26 cellular contexts compared by ENCODE assay signal in the genomic region with DNA sequence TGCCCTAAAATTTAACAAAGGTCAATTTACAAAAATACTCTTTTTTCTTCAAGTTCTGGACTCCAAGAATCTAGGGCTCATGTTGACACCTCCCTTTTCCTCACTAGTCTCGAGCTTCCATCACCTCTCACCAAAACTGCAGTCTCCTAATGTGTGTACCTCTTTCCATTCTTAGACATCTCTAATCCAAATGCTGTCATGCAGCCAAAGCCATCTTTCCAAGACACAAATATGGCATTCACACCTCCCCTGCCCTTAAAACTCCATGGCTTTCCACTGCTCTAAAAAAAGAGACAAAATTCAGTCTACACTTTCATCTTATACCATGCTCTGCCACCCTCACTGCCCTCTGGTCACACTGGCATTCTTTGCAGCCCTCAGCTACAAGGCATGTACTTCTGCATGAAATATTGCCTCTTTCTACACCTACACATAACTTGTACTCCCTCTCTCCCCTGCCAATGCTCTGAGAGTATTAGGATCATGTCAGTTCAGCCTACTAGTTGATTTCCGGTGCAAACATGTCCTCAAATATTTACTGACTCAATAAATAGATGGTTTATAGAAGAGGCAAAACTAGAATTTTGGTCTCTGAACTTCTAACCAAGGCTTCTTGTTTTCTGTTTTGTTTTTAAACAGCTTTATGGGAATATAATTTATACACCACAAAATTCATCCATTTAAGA. TPM values are rescaled to one million over a fixed set of nuclear protein-coding genes. Genes with fewer than 3 reads are reported as not detected.
DNase-seq lines count a peak whose midpoint lies in the region; ATAC-seq, FAIRE-seq and TF ChIP-seq lines count a peak whose summit lies in the region.
"Had no signal": no experiment of that assay in that cellular context is flagged by ENCODE, and none has a peak within 500 bp of the region (broad histone marks: within the 10 kb centered on the region; RNA-seq: fewer than 3 reads in every experiment).

No MANE protein-coding gene starts in this region.

- no peak for ATAC-seq in CD4-positive, CD25-positive, alpha-beta regulatory T cell (ENCODE audit: low read depth in 2 of 2)
- no peak for ATAC-seq in T-helper 17 cell
- ATAC-seq in HG03565 (IDR thresholded peaks at IDR 0.05; ENCODE audit: unreplicated experiment): no peak
- ATAC-seq: gastrocnemius medialis had no signal

- no peaks in the 10 kb centered on the region for H3K79me2 ChIP-seq in keratinocyte (ENCODE audit: control insufficient read depth, insufficient read depth, low read length)

- no peaks in the 10 kb centered on the region for H3K9me1 ChIP-seq in keratinocyte (ENCODE audit: control insufficient read depth, extremely low read depth, insufficient read depth, low read length)

- no peaks in the 10 kb centered on the region for H3K27me3 ChIP-seq in CD4-positive, CD25-positive, alpha-beta regulatory T cell (ENCODE audit: control insufficient read depth, insufficient read depth, low read length)
- H3K27me3 ChIP-seq in keratinocyte (ENCODE audit: control insufficient read depth, extremely low read depth, insufficient read depth, low read length): no peaks in the 10 kb centered on the region
- H3K27me3 ChIP-seq: ascending aorta; BLaER1 treated with 17β-estradiol and CSF1 and Interleukin-3, amounts not matched to agents 10 nM and 100 nM; cardiac muscle cell; gastrocnemius medialis; ovary; Peyer's patch; spleen; suprapubic skin had no signal

- FAIRE-seq in keratinocyte (lab: Jason Lieb, UNC): peak; percentile 9
- FAIRE-seq: H54 had no signal

- TF ChIP-seq CTCF in C4-2B (conservative IDR thresholded peaks at IDR 0.05) (no peak), keratinocyte (optimal IDR thresholded peaks at IDR 0.05 in 1 of 3, IDR thresholded peaks at IDR 0.05 in 1 of 3, conservative IDR thresholded peaks at IDR 0.05 in 1 of 3; ENCODE audit: extremely low read depth in 1 of 3, insufficient read depth in 2 of 3, low read length in 3 of 3) (no peak)

- H3K27me3 Mint-ChIP-seq in CD4-positive, CD25-positive, alpha-beta regulatory T cell: no peaks in the 10 kb centered on the region
- H3K27me3 Mint-ChIP-seq in T-helper 17 cell: no peaks in the 10 kb centered on the region
- H3K27me3 Mint-ChIP-seq: activated naive CD4-positive, alpha-beta T cell treated with anti-CD3 and anti-CD28 coated beads, Interleukin-2, amount 50 U/mL, for 24 hours; dendritic cell treated with granulocyte-macrophage colony-stimulating factor and Interleukin-4, amounts not matched to agents 40 ng/mL and 50 ng/mL, for 4 days had no signal

- H3K27ac ChIP-seq in C4-2B (peak overlapping the region; percentile 29; the same call in 1 of the 2 replicates), keratinocyte (ENCODE audit: control insufficient read depth, insufficient read depth, low read length) (no peak overlapping the region)
- H3K27ac ChIP-seq in CD4-positive, CD25-positive, alpha-beta regulatory T cell (ENCODE audit: insufficient read depth, low read length, poor library complexity, severe bottlenecking): no peak overlapping the region
- H3K27ac ChIP-seq: ascending aorta; BLaER1 treated with 17β-estradiol and CSF1 and Interleukin-3, amounts not matched to agents 10 nM and 100 nM; cardiac muscle cell; gastrocnemius medialis; ovary; Peyer's patch; spleen; suprapubic skin had no signal

- H3K4me1 Mint-ChIP-seq in CD4-positive, CD25-positive, alpha-beta regulatory T cell: peaks cover 11 to 31% (median 17%) of the 10 kb centered on the region in 4 donors
- H3K4me1 Mint-ChIP-seq in T-helper 17 cell: peaks cover 12% of the 10 kb centered on the region

- dilution Hi-C loops in keratinocyte (cut with MboI; ENCODE audit: extremely low pct_ligation_motif_present, low sequenced_read_pairs): no loop called here

- no peaks in the 10 kb centered on the region for H3K4me1 ChIP-seq in CD4-positive, CD25-positive, alpha-beta regulatory T cell (ENCODE audit: control insufficient read depth, insufficient read depth, low read length, poor library complexity, severe bottlenecking)
- H3K4me1 ChIP-seq in keratinocyte (ENCODE audit: control insufficient read depth, extremely low read depth, insufficient read depth, low read length): no peaks in the 10 kb centered on the region
- H3K4me1 ChIP-seq: ascending aorta, gastrocnemius medialis, Peyer's patch, suprapubic skin had no signal

- H3K27ac Mint-ChIP-seq in CD4-positive, CD25-positive, alpha-beta regulatory T cell: peak overlapping the region in 2 of 3 donors; percentile 6 to 18
- H3K27ac Mint-ChIP-seq in T-helper 17 cell: peak overlapping the region; percentile 77
- H3K27ac Mint-ChIP-seq: activated naive CD4-positive, alpha-beta T cell treated with anti-CD3 and anti-CD28 coated beads, Interleukin-2, amount 50 U/mL, for 24 hours; activated T-helper 2 cell treated with anti-CD3 and anti-CD28 coated beads, Interferon-gamma antibody, Interleukin-2, Interleukin-4, amounts not matched to agents 10 μg/mL and 5 μg/mL and 100 μg/mL, durations not matched to agents 14 hours and 24 hours and 36 hours; dendritic cell treated with granulocyte-macrophage colony-stimulating factor and Interleukin-4, amounts not matched to agents 40 ng/mL and 50 ng/mL, for 4 days had no signal

- no peak overlapping the region for H3K4me2 ChIP-seq in keratinocyte (ENCODE audit: control insufficient read depth, extremely low read depth, insufficient read depth, low read depth, low read length)
- H3K4me2 ChIP-seq: BLaER1 treated with 17β-estradiol and CSF1 and Interleukin-3, amounts not matched to agents 10 nM and 100 nM had no signal

- no peak overlapping the region for H2AFZ ChIP-seq in keratinocyte (ENCODE audit: control insufficient read depth, low read length)

- DNase-seq in CD4-positive, CD25-positive, alpha-beta regulatory T cell: no peak
- DNase-seq in T-helper 17 cell (no peak), keratinocyte (ENCODE audit: low read depth, low spot score) (no peak), SHP77 treated with DMSO at 0.1 percent for 48 hours (lab: John Stamatoyannopoulos, UW) (no peak), NCI-H748 treated with DMSO at 0.1 percent for 48 hours (lab: John Stamatoyannopoulos, UW) (no peak)
- DNase-seq: activated CD4-positive, alpha-beta T cell treated with anti-CD3 and anti-CD28 coated beads, Interleukin-2, amount 50 U/mL, for 4 hours; EL; gastrocnemius medialis; KBM-7; mesendoderm; MM.1S; NCI-H2029 treated with DMSO at 0.1 percent for 48 hours; NCI-H2227 treated with DMSO at 0.1 percent for 48 hours; ovary; Peyer's patch; spleen had no signal

- no peak overlapping the region for H3K9ac ChIP-seq in keratinocyte (ENCODE audit: control insufficient read depth, extremely low read depth, insufficient read depth, low read length)
- H3K9ac ChIP-seq: BLaER1 treated with 17β-estradiol and CSF1 and Interleukin-3, amounts not matched to agents 10 nM and 100 nM had no signal

- peaks cover 58% of the 10 kb centered on the region for H3K36me3 ChIP-seq in CD4-positive, CD25-positive, alpha-beta regulatory T cell (ENCODE audit: control insufficient read depth, insufficient read depth, low read length)
- peaks cover 7 to 14% of the 10 kb centered on the region in 2 experiments for H3K36me3 ChIP-seq in keratinocyte (ENCODE audit: control insufficient read depth in 2 of 2, extremely low read depth in 1 of 2, insufficient read depth in 2 of 2, low read length in 2 of 2)
- H3K36me3 ChIP-seq: ovary had no signal

- H3K9me3 ChIP-seq in CD4-positive, CD25-positive, alpha-beta regulatory T cell (ENCODE audit: control insufficient read depth in 2 of 2, low read length in 2 of 2): no peaks in the 10 kb centered on the region
- H3K9me3 ChIP-seq in T-helper 17 cell (ENCODE audit: control insufficient read depth, low read length, poor library complexity, severe bottlenecking): no peaks in the 10 kb centered on the region
- H3K9me3 ChIP-seq in keratinocyte (ENCODE audit: control insufficient read depth, low read depth, low read length): no peaks in the 10 kb centered on the region
- H3K9me3 ChIP-seq: ascending aorta; BLaER1 treated with 17β-estradiol and CSF1 and Interleukin-3, amounts not matched to agents 10 nM and 100 nM; gastrocnemius medialis; ovary; Peyer's patch; spleen; suprapubic skin had no signal

- no peaks in the 10 kb centered on the region for H4K20me1 ChIP-seq in keratinocyte (ENCODE audit: control insufficient read depth, extremely low read depth, insufficient read depth, low read length)

- H3K36me3 Mint-ChIP-seq in CD4-positive, CD25-positive, alpha-beta regulatory T cell: peaks cover 31% of the 10 kb centered on the region
- H3K36me3 Mint-ChIP-seq in T-helper 17 cell (ENCODE audit: low read depth): peaks cover 10% of the 10 kb centered on the region

- H3K4me3 Mint-ChIP-seq in CD4-positive, CD25-positive, alpha-beta regulatory T cell: no peak overlapping the region
- no peak overlapping the region for H3K4me3 Mint-ChIP-seq in T-helper 17 cell
- H3K4me3 Mint-ChIP-seq: activated naive CD4-positive, alpha-beta T cell treated with anti-CD3 and anti-CD28 coated beads, Interleukin-2, amount 50 U/mL, for 24 hours; dendritic cell treated with granulocyte-macrophage colony-stimulating factor and Interleukin-4, amounts not matched to agents 40 ng/mL and 50 ng/mL, for 4 days had no signal

- no peaks in the 10 kb centered on the region for H3K9me3 Mint-ChIP-seq in CD4-positive, CD25-positive, alpha-beta regulatory T cell
- H3K9me3 Mint-ChIP-seq: activated naive CD4-positive, alpha-beta T cell treated with anti-CD3 and anti-CD28 coated beads, Interleukin-2, amount 50 U/mL, for 24 hours; activated T-helper 2 cell treated with anti-CD3 and anti-CD28 coated beads, Interferon-gamma antibody, Interleukin-2, Interleukin-4, amounts not matched to agents 10 μg/mL and 5 μg/mL and 100 μg/mL, durations not matched to agents 14 hours and 24 hours and 36 hours; dendritic cell treated with granulocyte-macrophage colony-stimulating factor and Interleukin-4, amounts not matched to agents 40 ng/mL and 50 ng/mL, for 4 days had no signal

- no peak overlapping the region for H3K4me3 ChIP-seq in CD4-positive, CD25-positive, alpha-beta regulatory T cell (ENCODE audit: low read depth, low read length)
- H3K4me3 ChIP-seq in keratinocyte (ENCODE audit: control insufficient read depth in 2 of 3, extremely low read depth in 1 of 3, insufficient read depth in 2 of 3, low read depth in 1 of 3, low read length in 3 of 3): no peak overlapping the region
- H3K4me3 ChIP-seq: ascending aorta; BLaER1 treated with 17β-estradiol and CSF1 and Interleukin-3, amounts not matched to agents 10 nM and 100 nM; cardiac muscle cell; gastrocnemius medialis; ovary; Peyer's patch; spleen; suprapubic skin had no signal

RNA-seq across cellular contexts. Expression of gene ADSS2, which starts 26.9 kb away (rescaled TPM):
- total RNA-seq in CD4-positive, CD25-positive, alpha-beta regulatory T cell: 53.4 TPM
- 10 to 100 TPM; 27.1 to 29.0 (median 28.0) TPM for polyA plus RNA-seq in CD4-positive, CD25-positive, alpha-beta regulatory T cell
- total RNA-seq in T-helper 17 cell: 10 to 100 TPM; 44.6 to 48.1 TPM
- polyA plus RNA-seq in keratinocyte: 26.0 to 53.5 TPM (median 30.0 TPM) in 3 replicates
- 46.3 TPM for polyA plus RNA-seq in keratinocyte (2011; ENCODE audit: low read depth)
- 29.6 and 42.4 TPM in 2 replicates for polyA plus RNA-seq in keratinocyte (2011; cell fraction: cytosol; rRNA removed)
- polyA plus RNA-seq in keratinocyte (2011; cell fraction: nucleus; rRNA removed): 22.5 and 36.5 TPM in 2 replicates
- 32.3 TPM in 2 replicates for polyA plus RNA-seq in keratinocyte (2012; ENCODE audit: low replicate concordance)
- 2.1 to 21.5 TPM (median 9.4 TPM) in 3 replicates for polyA minus RNA-seq in keratinocyte
- polyA minus RNA-seq in keratinocyte (2011; cell fraction: cytosol; rRNA and poly(A)+ RNA removed): 22.6 TPM
- polyA minus RNA-seq in keratinocyte (2011; cell fraction: nucleus; rRNA and poly(A)+ RNA removed): 20.2 and 27.1 TPM in 2 replicates

RNA-seq across cellular contexts. Expression of gene CATSPERE, which starts 36.3 kb away (rescaled TPM):
- 0.49 TPM for total RNA-seq in CD4-positive, CD25-positive, alpha-beta regulatory T cell
- polyA plus RNA-seq in CD4-positive, CD25-positive, alpha-beta regulatory T cell: under 1 TPM in 1 of 4 donors, not detected in 3; 0.58 TPM
- total RNA-seq in T-helper 17 cell: under 1 TPM; 0.18 to 0.47 TPM
- polyA plus RNA-seq in keratinocyte: 0.12 to 0.64 TPM (median 0.42 TPM) in 3 replicates
- polyA plus RNA-seq in keratinocyte (2011; ENCODE audit: low read depth): not detected
- 0.06 and 0.32 TPM in 2 replicates for polyA plus RNA-seq in keratinocyte (2011; cell fraction: cytosol; rRNA removed)
- 1.3 and 2.2 TPM in 2 replicates for polyA plus RNA-seq in keratinocyte (2011; cell fraction: nucleus; rRNA removed)
- 0.22 and 0.27 TPM in 2 replicates for polyA plus RNA-seq in keratinocyte (2012; ENCODE audit: low replicate concordance)
- polyA minus RNA-seq in keratinocyte: 0.56 to 2.6 TPM in 2 of 3 replicates, not detected in the other
- polyA minus RNA-seq in keratinocyte (2011; cell fraction: cytosol; rRNA and poly(A)+ RNA removed): not detected
- polyA minus RNA-seq in keratinocyte (2011; cell fraction: nucleus; rRNA and poly(A)+ RNA removed): 1.1 and 3.0 TPM in 2 replicates
- total RNA-seq: ascending aorta had no signal
